In genomic region chr16:75087040-75087979, GRCh38 we compare ENCODE assay signal across 8 cellular contexts. TPM values are rescaled to one million over a fixed set of nuclear protein-coding genes. Genes with fewer than 3 reads are reported as not detected.
DNase-seq lines count a peak whose midpoint lies in the region; ATAC-seq and TF ChIP-seq lines count a peak whose summit lies in the region.

No MANE protein-coding gene starts in this region.

- no peaks in the 10 kb centered on the region for H3K36me3 ChIP-seq in mammary epithelial cell (ENCODE audit: insufficient read depth, low read length)

- H3K4me3 ChIP-seq in mammary epithelial cell (replicated peaks in 1 of 3; ENCODE audit: insufficient read depth in 1 of 3, low read depth in 2 of 3, low read length in 3 of 3), result no peak overlapping the region

- H3K4me1 ChIP-seq in mammary epithelial cell (ENCODE audit: insufficient read depth, low read length), result peaks cover 17% of the 10 kb centered on the region

- ATAC-seq in stimulated activated memory B cell treated with anti-CD40 and anti-IgM and Interleukin-4, amounts not matched to agents 10 μg/mL and 1 μg/mL and 100 μg/mL, for 72 hours, result no peak
- ATAC-seq in HG03039 (IDR thresholded peaks at IDR 0.05; ENCODE audit: unreplicated experiment), result no peak

- dilution Hi-C loops in mammary epithelial cell (cut with HindIII; ENCODE audit: low sequenced_read_pairs), result no loop called here

- no peaks in the 10 kb centered on the region for H3K9me3 ChIP-seq in mammary epithelial cell (replicated peaks; ENCODE audit: insufficient read depth, low read length)

- intact Hi-C loops in mammary epithelial cell (cut with micrococcal nuclease), result no loop called here
- intact Hi-C loops in activated T-helper 1 cell treated with anti-CD3 and anti-CD28 coated beads, Interleukin-12 subunit alpha, Interleukin-12 subunit beta, Interleukin-2, Interleukin-4 antibody, amounts not matched to agents 30 ng/mL and 10 ng/mL and 1 ng/mL, durations not matched to agents 14 hours and 24 hours and 36 hours (cut with micrococcal nuclease), result no loop called here

- WGBS in mammary epithelial cell (ENCODE audit: low coverage, missing lambda C conversion rate), result 83% methylated on average over 10 of the region's 13 CpGs

- DNase-seq in COR-L47 (lab: John Stamatoyannopoulos, UW) (peak; percentile 76), NCI-H2029 (lab: John Stamatoyannopoulos, UW) (peak; percentile 86), mammary epithelial cell (peak; percentile 18), mesothelial cell of epicardium (ENCODE audit: low spot score in 2 of 2, unreplicated experiment in 2 of 2) (no peak), hypothalamus (lab: John Stamatoyannopoulos, UW) (no peak)
- DNase-seq in activated T-helper 1 cell treated with anti-CD3 and anti-CD28 coated beads, Interleukin-12 subunit alpha, Interleukin-12 subunit beta, Interleukin-2, Interleukin-4 antibody, amounts not matched to agents 30 ng/mL and 10 ng/mL and 1 ng/mL, durations not matched to agents 14 hours and 24 hours and 36 hours (ENCODE audit: low spot score), result no peak

- no peak overlapping the region for H3K27ac ChIP-seq in mammary epithelial cell (ENCODE audit: insufficient read depth, low read depth, low read length)

- no peak overlapping the region for H3K9ac ChIP-seq in mammary epithelial cell (ENCODE audit: insufficient read depth, low read length)

- H3K4me3 Mint-ChIP-seq in mesothelial cell of epicardium, result no peak overlapping the region
- H3K4me3 Mint-ChIP-seq in stimulated activated memory B cell treated with anti-CD40 and anti-IgM and Interleukin-4, amounts not matched to agents 10 μg/mL and 1 μg/mL and 100 μg/mL, for 72 hours, result no peak overlapping the region
- H3K4me3 Mint-ChIP-seq in activated T-helper 1 cell treated with anti-CD3 and anti-CD28 coated beads, Interleukin-12 subunit alpha, Interleukin-12 subunit beta, Interleukin-2, Interleukin-4 antibody, amounts not matched to agents 30 ng/mL and 10 ng/mL and 1 ng/mL, durations not matched to agents 14 hours and 24 hours and 36 hours, result no peak overlapping the region

- no peaks in the 10 kb centered on the region for H4K20me1 ChIP-seq in mammary epithelial cell (ENCODE audit: insufficient read depth, low read length)

- TF ChIP-seq CTCF in mammary epithelial cell (conservative IDR thresholded peaks at IDR 0.05 in 1 of 2, IDR thresholded peaks at IDR 0.05 in 1 of 2; ENCODE audit: extremely low read depth in 1 of 2, insufficient read depth in 1 of 2, low read depth in 1 of 2, low read length in 2 of 2) (no peak), mesothelial cell of epicardium (IDR thresholded peaks at IDR 0.05; ENCODE audit: unreplicated experiment) (no peak)

- H2AFZ ChIP-seq in mammary epithelial cell (ENCODE audit: low read depth, low read length), result no peak overlapping the region

- peaks cover 74% of the 10 kb centered on the region for H3K79me2 ChIP-seq in mammary epithelial cell (ENCODE audit: insufficient read depth, low read length)

- CTCF ChIA-PET in mammary epithelial cell (lab: Charles Lee; ENCODE audit: low non-redundant PET), result no interaction called here

- in situ Hi-C loops in mammary epithelial cell (cut with MboI; ENCODE audit: low sequenced_read_pairs in 2 of 2), result no loop called here

- H3K27me3 ChIP-seq in mammary epithelial cell (ENCODE audit: insufficient read depth, low read length), result no peaks in the 10 kb centered on the region

- no peak overlapping the region for H3K4me2 ChIP-seq in mammary epithelial cell (ENCODE audit: insufficient read depth, low read depth, low read length)

- H3K27ac Mint-ChIP-seq in mesothelial cell of epicardium, result peak overlapping the region; percentile 22
- H3K27ac Mint-ChIP-seq in stimulated activated memory B cell treated with anti-CD40 and anti-IgM and Interleukin-4, amounts not matched to agents 10 μg/mL and 1 μg/mL and 100 μg/mL, for 72 hours, result no peak overlapping the region
- no peak overlapping the region for H3K27ac Mint-ChIP-seq in activated T-helper 1 cell treated with anti-CD3 and anti-CD28 coated beads, Interleukin-12 subunit alpha, Interleukin-12 subunit beta, Interleukin-2, Interleukin-4 antibody, amounts not matched to agents 30 ng/mL and 10 ng/mL and 1 ng/mL, durations not matched to agents 14 hours and 24 hours and 36 hours

- H3K9me3 Mint-ChIP-seq in mesothelial cell of epicardium, result peaks cover 3% of the 10 kb centered on the region
- no peaks in the 10 kb centered on the region for H3K9me3 Mint-ChIP-seq in stimulated activated memory B cell treated with anti-CD40 and anti-IgM and Interleukin-4, amounts not matched to agents 10 μg/mL and 1 μg/mL and 100 μg/mL, for 72 hours
- H3K9me3 Mint-ChIP-seq in activated T-helper 1 cell treated with anti-CD3 and anti-CD28 coated beads, Interleukin-12 subunit alpha, Interleukin-12 subunit beta, Interleukin-2, Interleukin-4 antibody, amounts not matched to agents 30 ng/mL and 10 ng/mL and 1 ng/mL, durations not matched to agents 14 hours and 24 hours and 36 hours, result no peaks in the 10 kb centered on the region

- H3K27me3 Mint-ChIP-seq in mesothelial cell of epicardium (ENCODE audit: low read depth), result no peaks in the 10 kb centered on the region
- H3K27me3 Mint-ChIP-seq in stimulated activated memory B cell treated with anti-CD40 and anti-IgM and Interleukin-4, amounts not matched to agents 10 μg/mL and 1 μg/mL and 100 μg/mL, for 72 hours, result peaks cover 5% of the 10 kb centered on the region
- no peaks in the 10 kb centered on the region for H3K27me3 Mint-ChIP-seq in activated T-helper 1 cell treated with anti-CD3 and anti-CD28 coated beads, Interleukin-12 subunit alpha, Interleukin-12 subunit beta, Interleukin-2, Interleukin-4 antibody, amounts not matched to agents 30 ng/mL and 10 ng/mL and 1 ng/mL, durations not matched to agents 14 hours and 24 hours and 36 hours (ENCODE audit: insufficient read depth)

- peaks cover 39% of the 10 kb centered on the region for H3K4me1 Mint-ChIP-seq in mesothelial cell of epicardium
- peaks cover 2% of the 10 kb centered on the region for H3K4me1 Mint-ChIP-seq in stimulated activated memory B cell treated with anti-CD40 and anti-IgM and Interleukin-4, amounts not matched to agents 10 μg/mL and 1 μg/mL and 100 μg/mL, for 72 hours
- peaks cover 71% of the 10 kb centered on the region for H3K4me1 Mint-ChIP-seq in activated T-helper 1 cell treated with anti-CD3 and anti-CD28 coated beads, Interleukin-12 subunit alpha, Interleukin-12 subunit beta, Interleukin-2, Interleukin-4 antibody, amounts not matched to agents 30 ng/mL and 10 ng/mL and 1 ng/mL, durations not matched to agents 14 hours and 24 hours and 36 hours (ENCODE audit: low read depth)

- BruUV-seq in mammary epithelial cell (replicated peaks; lab: Mats Ljungman, UMichigan), result no TSS peak

- peaks cover 2% of the 10 kb centered on the region for H3K36me3 Mint-ChIP-seq in mesothelial cell of epicardium
- H3K36me3 Mint-ChIP-seq in stimulated activated memory B cell treated with anti-CD40 and anti-IgM and Interleukin-4, amounts not matched to agents 10 μg/mL and 1 μg/mL and 100 μg/mL, for 72 hours, result peaks cover 5% of the 10 kb centered on the region
- peaks cover 37% of the 10 kb centered on the region for H3K36me3 Mint-ChIP-seq in activated T-helper 1 cell treated with anti-CD3 and anti-CD28 coated beads, Interleukin-12 subunit alpha, Interleukin-12 subunit beta, Interleukin-2, Interleukin-4 antibody, amounts not matched to agents 30 ng/mL and 10 ng/mL and 1 ng/mL, durations not matched to agents 14 hours and 24 hours and 36 hours (ENCODE audit: low read depth)

RNA-seq across cellular contexts. Expression of gene LDHD, which starts 29.3 kb away (rescaled TPM):
- total RNA-seq in mammary epithelial cell (1 to 10 TPM in 1 of 2 donors, under 1 TPM in 1; 0.50 to 1.4 TPM), mesothelial cell of epicardium (0.65 to 0.86 TPM (median 0.66 TPM) in 3 replicates)
- polyA plus RNA-seq in mammary epithelial cell, result 0.16 TPM
- not detected for polyA minus RNA-seq in mammary epithelial cell
- total RNA-seq in activated T-helper 1 cell treated with anti-CD3 and anti-CD28 coated beads, Interleukin-12 subunit alpha, Interleukin-12 subunit beta, Interleukin-2, Interleukin-4 antibody, amounts not matched to agents 30 ng/mL and 10 ng/mL and 1 ng/mL, durations not matched to agents 14 hours and 24 hours and 36 hours, result 0.20 and 0.26 TPM in 2 replicates

Comparison
In these comparisons a context has a peak if more than half of its experiments do, and no peak if none do; other contexts are left out.
1. DNase-seq: peak in COR-L47 (single experiment), NCI-H2029 (single experiment) and mammary epithelial cell (single experiment); none in mesothelial cell of epicardium (0 of 2), hypothalamus (0 of 51) and activated T-helper 1 cell treated with anti-CD3 and anti-CD28 coated beads, Interleukin-12 subunit alpha, Interleukin-12 subunit beta, Interleukin-2, Interleukin-4 antibody, amounts not matched to agents 30 ng/mL and 10 ng/mL and 1 ng/mL, durations not matched to agents 14 hours and 24 hours and 36 hours (single experiment).